10 cellular contexts compared by ENCODE assay signal in genomic region chr10:113094114-113094486, GRCh38.
A peak's percentile ranks its signal among the peaks of the same experiment; 100 is the strongest.
DNase-seq lines count a peak whose midpoint lies in the region; ATAC-seq, FAIRE-seq and TF ChIP-seq lines count a peak whose summit lies in the region.
"Had no signal": no experiment of that assay in that cellular context is flagged by ENCODE, and none has a peak within 500 bp of the region (broad histone marks: within the 10 kb centered on the region; RNA-seq: fewer than 3 reads in every experiment).

No MANE protein-coding gene starts in this region.

- intact Hi-C loops in right lobe of liver (cut with DNase I): no loop called here
- intact Hi-C loops in Right ventricle myocardium superior (cut with DNase I): no loop called here

- DNase-seq in GM12891 (ENCODE audit: insufficient read length, low spot score) (no peak), SIG-M5 treated with dmso at 0.1 percent for 504 hours (lab: John Stamatoyannopoulos, UW; ENCODE audit: unreplicated experiment) (peak; percentile 93), right lobe of liver (no peak), glutamatergic neuron (no peak), GM03348 (ENCODE audit: low spot score) (no peak), Right ventricle myocardium superior (no peak)
- DNase-seq in activated CD4-positive, alpha-beta T cell treated with anti-CD3 and anti-CD28 coated beads for 1 hour: no peak

- H3K36me3 ChIP-seq in right lobe of liver: peaks cover 0 to 4% (median 3%) of the 10 kb centered on the region in 4 donors

- TF ChIP-seq POLR2A in GM12891 (IDR thresholded peaks at IDR 0.05; ENCODE audit: low read depth, low read length): no peak
- TF ChIP-seq POLR2A in right lobe of liver (IDR thresholded peaks at IDR 0.05): no peak

- ATAC-seq in HG02885 (IDR thresholded peaks at IDR 0.05; ENCODE audit: poor library complexity, unreplicated experiment) (peak; percentile 75), right lobe of liver (peak in 3 of 4 donors; percentile 13 to 45 (median 18)), Right ventricle myocardium superior (ENCODE audit: poor library complexity) (no peak)

- peaks cover 1% of the 10 kb centered on the region for H3K9me3 Mint-ChIP-seq in glutamatergic neuron (ENCODE audit: unreplicated experiment)
- H3K9me3 Mint-ChIP-seq: activated naive CD4-positive, alpha-beta T cell treated with anti-CD3 and anti-CD28 coated beads, Interleukin-2, amount 50 U/mL, for 24 hours had no signal

- WGBS in right lobe of liver (ENCODE audit: insufficient coverage, low coverage, low lambda C conversion rate, missing lambda C conversion rate): 44% methylated on average over 3 of the region's 3 CpGs

- peaks cover 0 to 1% (median 0%) of the 10 kb centered on the region in 4 donors for H3K4me1 ChIP-seq in right lobe of liver

- peak overlapping the region in 1 of 3 donors; percentile 58 for H3K27ac ChIP-seq in right lobe of liver

- no peak overlapping the region for H3K27ac Mint-ChIP-seq in glutamatergic neuron (ENCODE audit: unreplicated experiment)
- H3K27ac Mint-ChIP-seq: activated naive CD4-positive, alpha-beta T cell treated with anti-CD3 and anti-CD28 coated beads, Interleukin-2, amount 50 U/mL, for 24 hours had no signal

- H3K27me3 ChIP-seq in right lobe of liver: no peaks in the 10 kb centered on the region

- no peaks in the 10 kb centered on the region for H3K36me3 Mint-ChIP-seq in glutamatergic neuron (ENCODE audit: unreplicated experiment)
- H3K36me3 Mint-ChIP-seq: activated naive CD4-positive, alpha-beta T cell treated with anti-CD3 and anti-CD28 coated beads, Interleukin-2, amount 50 U/mL, for 24 hours had no signal

- H3K27me3 Mint-ChIP-seq in glutamatergic neuron (ENCODE audit: unreplicated experiment): no peaks in the 10 kb centered on the region
- H3K27me3 Mint-ChIP-seq: activated naive CD4-positive, alpha-beta T cell treated with anti-CD3 and anti-CD28 coated beads, Interleukin-2, amount 50 U/mL, for 24 hours had no signal

- no peak overlapping the region for H3K4me3 Mint-ChIP-seq in glutamatergic neuron (ENCODE audit: unreplicated experiment)
- H3K4me3 Mint-ChIP-seq: activated naive CD4-positive, alpha-beta T cell treated with anti-CD3 and anti-CD28 coated beads, Interleukin-2, amount 50 U/mL, for 24 hours had no signal

- H3K4me1 Mint-ChIP-seq in glutamatergic neuron (ENCODE audit: low read depth, unreplicated experiment): peaks cover 2% of the 10 kb centered on the region

- TF ChIP-seq CTCF in right lobe of liver (IDR thresholded peaks at IDR 0.05) (no peak), glutamatergic neuron (IDR thresholded peaks at IDR 0.05; ENCODE audit: partially characterized antibody, unreplicated experiment) (no peak)

- H3K4me3 ChIP-seq in right lobe of liver: no peak overlapping the region
- H3K4me3 ChIP-seq: skin epidermis had no signal

- no peaks in the 10 kb centered on the region for H3K9me3 ChIP-seq in right lobe of liver

- no peak for FAIRE-seq in GM12891 (lab: Jason Lieb, UNC)

TF ChIP-seq in GM12891, 5 proteins besides CTCF, POLR2A, EP300 and RAD21:
- TF ChIP-seq POLR2AphosphoS5 (IDR thresholded peaks at IDR 0.05; ENCODE audit: low read depth, low read length) (no peak), SPI1 (IDR thresholded peaks at IDR 0.05; ENCODE audit: low read depth, low read length) (peak; percentile 93)
